In genomic region chr14:24481622-24482324, GRCh38 we compare ENCODE assay signal across 1 cellular context.
TF ChIP-seq lines count a peak whose summit lies in the region.

No MANE protein-coding gene starts in this region.

TF ChIP-seq in HepG2, 621 proteins besides CTCF, POLR2A, EP300 and RAD21 (continued from another document):
- TF ChIP-seq CSRNP1 (CRISPR knock-in tag; IDR thresholded peaks at IDR 0.05), result peak; percentile 70; the same call in 1 of the 2 replicates
- TF ChIP-seq ZNF879 (CRISPR knock-in tag; IDR thresholded peaks at IDR 0.05), result no peak
- TF ChIP-seq ZNF33B (CRISPR knock-in tag; IDR thresholded peaks at IDR 0.05), result peak; percentile 81
- TF ChIP-seq CENPX (CRISPR knock-in tag; IDR thresholded peaks at IDR 0.05), result no peak
- no peak for TF ChIP-seq ZNF251 (CRISPR knock-in tag; IDR thresholded peaks at IDR 0.05)
- TF ChIP-seq NFE2L1 (CRISPR knock-in tag; IDR thresholded peaks at IDR 0.05; ENCODE audit: borderline replicate concordance), result peak; percentile 65; the same call in 1 of the 2 replicates
- TF ChIP-seq MTERF4 (CRISPR knock-in tag; IDR thresholded peaks at IDR 0.05), result no peak
- TF ChIP-seq ZBTB43 (CRISPR knock-in tag; conservative IDR thresholded peaks at IDR 0.05), result 0 out of 2 replicates have a peak, but pooled peaks have one; percentile 68
- TF ChIP-seq TFDP2 (CRISPR knock-in tag; IDR thresholded peaks at IDR 0.05), result peak; percentile 68
- TF ChIP-seq PRPF4 (IDR thresholded peaks at IDR 0.05; ENCODE audit: low read depth, low read length, poor library complexity, severe bottlenecking), result no peak
- TF ChIP-seq PPARG (CRISPR knock-in tag; conservative IDR thresholded peaks at IDR 0.05), result peak; percentile 78; the same call in 1 of the 2 replicates
- TF ChIP-seq PAWR (CRISPR knock-in tag; IDR thresholded peaks at IDR 0.05; ENCODE audit: borderline replicate concordance), result no peak
- 0 out of 2 replicates have a peak, but pooled peaks have one; percentile 76 for TF ChIP-seq RFXANK (CRISPR knock-in tag; IDR thresholded peaks at IDR 0.05)
